In genomic region chr9:2016411-2017208, GRCh38 we compare ENCODE assay signal across 8 cellular contexts. TPM values are rescaled to one million over a fixed set of nuclear protein-coding genes. Genes with fewer than 3 reads are reported as not detected.
A peak's percentile ranks its signal among the peaks of the same experiment; 100 is the strongest.
DNase-seq lines count a peak whose midpoint lies in the region; ATAC-seq and TF ChIP-seq lines count a peak whose summit lies in the region.

No MANE protein-coding gene starts in this region.

- TF ChIP-seq CTCF in ascending aorta (IDR thresholded peaks at IDR 0.05): peak in 1 of 3 experiments; percentile 21
- TF ChIP-seq CTCF in hepatocyte (IDR thresholded peaks at IDR 0.05; ENCODE audit: poor library complexity): no peak
- no peak for TF ChIP-seq CTCF in vagina (IDR thresholded peaks at IDR 0.05)

- peak overlapping the region; percentile 95 for H3K4me2 ChIP-seq in hepatocyte

- DNase-seq in GM03348 (ENCODE audit: low spot score) (peak; percentile 94), Kasumi-1 (lab: John Stamatoyannopoulos, UW) (peak; percentile 36), T-helper 17 cell (peak; percentile 42 to 64 (median 62)), ascending aorta (ENCODE audit: low spot score in 2 of 2) (peak; percentile 51 to 89), hepatocyte (ENCODE audit: low spot score) (peak; percentile 84), renal cortical epithelial cell (ENCODE audit: low read depth) (peak; percentile 68), vagina (ENCODE audit: extremely low spot score in 2 of 2) (peak in 1 of 2 donors; percentile 93)

- no peaks in the 10 kb centered on the region for H3K9me3 ChIP-seq in T-helper 17 cell (ENCODE audit: control insufficient read depth, low read length, poor library complexity, severe bottlenecking)
- no peaks in the 10 kb centered on the region for H3K9me3 ChIP-seq in ascending aorta
- no peaks in the 10 kb centered on the region for H3K9me3 ChIP-seq in hepatocyte (ENCODE audit: low read depth)
- H3K9me3 ChIP-seq in vagina: no peaks in the 10 kb centered on the region

- 2% methylated on average over 71 of the region's 81 CpGs for WGBS in hepatocyte (ENCODE audit: low lambda C conversion rate, missing lambda C conversion rate)

- H3K27me3 ChIP-seq in ascending aorta (no peaks in the 10 kb centered on the region), hepatocyte (no peaks in the 10 kb centered on the region), vagina (no peaks in the 10 kb centered on the region)

- H3K79me2 ChIP-seq in hepatocyte: peaks cover 35% of the 10 kb centered on the region

- peak overlapping the region; percentile 94 for H3K27ac Mint-ChIP-seq in T-helper 17 cell

- H4K20me1 ChIP-seq in hepatocyte (ENCODE audit: insufficient read depth, poor library complexity, severe bottlenecking): peaks cover 7% of the 10 kb centered on the region

- no peaks in the 10 kb centered on the region for H3K27me3 Mint-ChIP-seq in T-helper 17 cell

- H3K36me3 ChIP-seq in ascending aorta: no peaks in the 10 kb centered on the region
- no peaks in the 10 kb centered on the region for H3K36me3 ChIP-seq in hepatocyte (replicated peaks; ENCODE audit: insufficient read depth, low read depth)
- H3K36me3 ChIP-seq in vagina: no peaks in the 10 kb centered on the region

- peak overlapping the region; percentile 92 to 96 for H3K4me3 ChIP-seq in ascending aorta
- peak overlapping the region; percentile 89 for H3K4me3 ChIP-seq in hepatocyte
- H3K4me3 ChIP-seq in vagina: peak overlapping the region; percentile 69 to 94

- ATAC-seq in T-helper 17 cell: no peak
- ATAC-seq in GM18861 (IDR thresholded peaks at IDR 0.05; ENCODE audit: unreplicated experiment): no peak

- peaks cover 5% of the 10 kb centered on the region for H3K36me3 Mint-ChIP-seq in T-helper 17 cell (ENCODE audit: low read depth)

- peak overlapping the region; percentile 70 for H2AFZ ChIP-seq in hepatocyte

- H3K9me2 ChIP-seq in hepatocyte (replicated peaks; ENCODE audit: insufficient read depth): no peaks in the 10 kb centered on the region

- peak overlapping the region; percentile 95 for H3K4me3 Mint-ChIP-seq in T-helper 17 cell

- peaks cover 0 to 28% of the 10 kb centered on the region in 2 donors for H3K4me1 ChIP-seq in ascending aorta
- H3K4me1 ChIP-seq in hepatocyte (ENCODE audit: insufficient read depth): peaks cover 22% of the 10 kb centered on the region
- H3K4me1 ChIP-seq in vagina: peaks cover 41% of the 10 kb centered on the region

- peak in 1 of 2 donors; percentile 77 for TF ChIP-seq POLR2A in vagina (IDR thresholded peaks at IDR 0.05)

- peaks cover 29% of the 10 kb centered on the region for H3K4me1 Mint-ChIP-seq in T-helper 17 cell

- peak overlapping the region; percentile 99 to 100 for H3K27ac ChIP-seq in ascending aorta
- peak overlapping the region; percentile 88 for H3K27ac ChIP-seq in hepatocyte
- peak overlapping the region; percentile 98 for H3K27ac ChIP-seq in vagina

- intact Hi-C loops in ascending aorta (cut with DNase I): loop anchor here (2.0 to 5.0 kb wide), 3 partner anchors 38 to 1264 kb away; no protein-coding TSS in a partner anchor
- intact Hi-C loops in vagina (cut with DNase I): no loop called here

RNA-seq across cellular contexts. Expression of gene SMARCA2, which starts 1.5 kb away (rescaled TPM):
- 100 to 1,000 TPM; 244 to 296 TPM for total RNA-seq in T-helper 17 cell
- 160 TPM for total RNA-seq in ascending aorta
- total RNA-seq in hepatocyte: 65.3 and 95.1 TPM in 2 replicates
- 30.1 and 39.9 TPM in 2 replicates for polyA plus RNA-seq in hepatocyte
- 41.5 and 186 TPM in 2 replicates for total RNA-seq in renal cortical epithelial cell
- 98.0 TPM for total RNA-seq in vagina
